Comparison of ENCODE assay signal across 11 cellular contexts in the genomic region with DNA sequence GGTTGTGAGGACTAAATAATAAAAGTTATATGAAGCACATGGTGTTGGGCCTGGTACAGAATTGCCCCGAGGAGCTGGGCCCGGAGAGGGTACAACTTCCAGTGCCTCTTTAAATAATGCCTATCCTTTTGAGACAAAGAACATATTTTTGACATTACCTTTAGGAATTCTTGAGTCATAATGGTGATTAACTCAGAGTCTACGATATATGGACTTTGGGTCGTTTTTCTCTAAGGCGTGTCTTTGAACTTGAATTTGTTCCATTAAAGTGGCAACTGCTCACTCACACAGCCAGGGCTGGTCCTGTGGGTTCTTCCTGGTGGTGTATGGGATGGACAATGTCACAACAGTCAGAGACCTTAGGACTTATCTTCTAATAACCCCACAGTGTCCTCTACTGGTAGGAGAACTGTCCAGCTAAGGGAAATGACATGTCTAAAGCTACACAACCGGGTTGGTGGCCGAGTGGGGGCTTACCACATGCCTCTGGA.
DNase-seq lines count a peak whose midpoint lies in the region; ATAC-seq, FAIRE-seq and TF ChIP-seq lines count a peak whose summit lies in the region.
"Had no signal": no experiment of that assay in that cellular context is flagged by ENCODE, and none has a peak within 500 bp of the region (broad histone marks: within the 10 kb centered on the region; RNA-seq: fewer than 3 reads in every experiment).

No MANE protein-coding gene starts in this region.

- peak; percentile 29 for TF ChIP-seq CTCF in bronchial epithelial cell (IDR thresholded peaks at IDR 0.05; ENCODE audit: insufficient read depth, low read length, severe bottlenecking)
- TF ChIP-seq CTCF in mucosa of descending colon (IDR thresholded peaks at IDR 0.05) = no peak

- no peaks in the 10 kb centered on the region for H3K4me1 Mint-ChIP-seq in activated CD4-positive, alpha-beta memory T cell treated with anti-CD3 and anti-CD28 coated beads for 36 hours (ENCODE audit: low read depth)
- no peaks in the 10 kb centered on the region for H3K4me1 Mint-ChIP-seq in activated T-helper 1 cell treated with anti-CD3 and anti-CD28 coated beads, Interleukin-12 subunit alpha, Interleukin-12 subunit beta, Interleukin-2, Interleukin-4 antibody, amounts not matched to agents 30 ng/mL and 10 ng/mL and 1 ng/mL, durations not matched to agents 14 hours and 24 hours and 36 hours (ENCODE audit: low read depth)
- H3K4me1 Mint-ChIP-seq: naive B cell had no signal

- H3K9me3 Mint-ChIP-seq in activated CD4-positive, alpha-beta memory T cell treated with anti-CD3 and anti-CD28 coated beads for 36 hours = no peaks in the 10 kb centered on the region
- no peaks in the 10 kb centered on the region for H3K9me3 Mint-ChIP-seq in activated T-helper 1 cell treated with anti-CD3 and anti-CD28 coated beads, Interleukin-12 subunit alpha, Interleukin-12 subunit beta, Interleukin-2, Interleukin-4 antibody, amounts not matched to agents 30 ng/mL and 10 ng/mL and 1 ng/mL, durations not matched to agents 14 hours and 24 hours and 36 hours
- H3K9me3 Mint-ChIP-seq: naive B cell had no signal

- H3K4me3 Mint-ChIP-seq in activated CD4-positive, alpha-beta memory T cell treated with anti-CD3 and anti-CD28 coated beads for 36 hours = no peak overlapping the region
- no peak overlapping the region for H3K4me3 Mint-ChIP-seq in activated T-helper 1 cell treated with anti-CD3 and anti-CD28 coated beads, Interleukin-12 subunit alpha, Interleukin-12 subunit beta, Interleukin-2, Interleukin-4 antibody, amounts not matched to agents 30 ng/mL and 10 ng/mL and 1 ng/mL, durations not matched to agents 14 hours and 24 hours and 36 hours
- H3K4me3 Mint-ChIP-seq: naive B cell had no signal

- H3K4me1 ChIP-seq in mucosa of descending colon (ENCODE audit: low read depth) = no peaks in the 10 kb centered on the region

- FAIRE-seq in bronchial epithelial cell (lab: Jason Lieb, UNC) = peak; percentile 62

- H3K4me3 ChIP-seq in bronchial epithelial cell (ENCODE audit: low read depth, low read length) (no peak overlapping the region), mucosa of descending colon (no peak overlapping the region)

- intact Hi-C loops in mucosa of descending colon (cut with DNase I, micrococcal nuclease) = no loop called here
- intact Hi-C loops in activated CD4-positive, alpha-beta memory T cell treated with anti-CD3 and anti-CD28 coated beads for 36 hours (cut with micrococcal nuclease) = no loop called here
- intact Hi-C loops in activated T-helper 1 cell treated with anti-CD3 and anti-CD28 coated beads, Interleukin-12 subunit alpha, Interleukin-12 subunit beta, Interleukin-2, Interleukin-4 antibody, amounts not matched to agents 30 ng/mL and 10 ng/mL and 1 ng/mL, durations not matched to agents 14 hours and 24 hours and 36 hours (cut with micrococcal nuclease) = no loop called here

- no peaks in the 10 kb centered on the region for H3K36me3 Mint-ChIP-seq in activated CD4-positive, alpha-beta memory T cell treated with anti-CD3 and anti-CD28 coated beads for 36 hours
- H3K36me3 Mint-ChIP-seq in activated T-helper 1 cell treated with anti-CD3 and anti-CD28 coated beads, Interleukin-12 subunit alpha, Interleukin-12 subunit beta, Interleukin-2, Interleukin-4 antibody, amounts not matched to agents 30 ng/mL and 10 ng/mL and 1 ng/mL, durations not matched to agents 14 hours and 24 hours and 36 hours (ENCODE audit: low read depth) = no peaks in the 10 kb centered on the region
- H3K36me3 Mint-ChIP-seq: naive B cell had no signal

- H3K27ac Mint-ChIP-seq in activated CD4-positive, alpha-beta memory T cell treated with anti-CD3 and anti-CD28 coated beads for 36 hours = no peak overlapping the region
- no peak overlapping the region for H3K27ac Mint-ChIP-seq in activated T-helper 1 cell treated with anti-CD3 and anti-CD28 coated beads, Interleukin-12 subunit alpha, Interleukin-12 subunit beta, Interleukin-2, Interleukin-4 antibody, amounts not matched to agents 30 ng/mL and 10 ng/mL and 1 ng/mL, durations not matched to agents 14 hours and 24 hours and 36 hours
- H3K27ac Mint-ChIP-seq: naive B cell had no signal

- CTCF ChIA-PET in activated CD4-positive, alpha-beta memory T cell treated with anti-CD3 and anti-CD28 coated beads for 36 hours (lab: Charles Lee) = interaction anchor here (1.1 to 1.3 kb wide), 2 partner anchors 18 to 24 kb away, joined by 3 read pairs; no protein-coding TSS in a partner anchor

- H3K27me3 ChIP-seq in bronchial epithelial cell (ENCODE audit: control insufficient read depth, insufficient read depth, low read length) = no peaks in the 10 kb centered on the region

- peaks cover 5% of the 10 kb centered on the region for H3K27me3 Mint-ChIP-seq in activated CD4-positive, alpha-beta memory T cell treated with anti-CD3 and anti-CD28 coated beads for 36 hours
- peaks cover 2% of the 10 kb centered on the region for H3K27me3 Mint-ChIP-seq in activated T-helper 1 cell treated with anti-CD3 and anti-CD28 coated beads, Interleukin-12 subunit alpha, Interleukin-12 subunit beta, Interleukin-2, Interleukin-4 antibody, amounts not matched to agents 30 ng/mL and 10 ng/mL and 1 ng/mL, durations not matched to agents 14 hours and 24 hours and 36 hours (ENCODE audit: insufficient read depth)

- H3K9me3 ChIP-seq in mucosa of descending colon = no peaks in the 10 kb centered on the region

- POLR2A ChIA-PET in activated CD4-positive, alpha-beta memory T cell treated with anti-CD3 and anti-CD28 coated beads for 36 hours (lab: Charles Lee) = no interaction called here

- ATAC-seq in mucosa of descending colon (peak; percentile 67), GM21447 (IDR thresholded peaks at IDR 0.05; ENCODE audit: unreplicated experiment) (no peak)

- H3K36me3 ChIP-seq in bronchial epithelial cell (ENCODE audit: control insufficient read depth, insufficient read depth, low read length) = no peaks in the 10 kb centered on the region
- no peaks in the 10 kb centered on the region for H3K36me3 ChIP-seq in mucosa of descending colon (ENCODE audit: low read depth)

- DNase-seq in EH (ENCODE audit: low read depth) (peak; percentile 85), MV-4-11 (lab: John Stamatoyannopoulos, UW) (peak; percentile 45), bronchial epithelial cell (ENCODE audit: low read depth) (peak; percentile 92), mucosa of descending colon (no peak), ecto neural progenitor cell (ENCODE audit: low spot score) (no peak)
- DNase-seq in activated CD4-positive, alpha-beta memory T cell treated with anti-CD3 and anti-CD28 coated beads for 36 hours = no peak
- no peak for DNase-seq in activated T-helper 1 cell treated with anti-CD3 and anti-CD28 coated beads, Interleukin-12 subunit alpha, Interleukin-12 subunit beta, Interleukin-2, Interleukin-4 antibody, amounts not matched to agents 30 ng/mL and 10 ng/mL and 1 ng/mL, durations not matched to agents 14 hours and 24 hours and 36 hours (ENCODE audit: low spot score)
- DNase-seq: activated naive CD4-positive, alpha-beta T cell treated with Interleukin-2 at 50 U/mL for 16 hours; naive B cell; NCI-H2171 had no signal

Comparison
In these comparisons a context has a peak if more than half of its experiments do, and no peak if none do; other contexts are left out.
1. DNase-seq: peak in EH (single experiment), MV-4-11 (single experiment) and bronchial epithelial cell (single experiment); none in mucosa of descending colon (0 of 3), activated CD4-positive, alpha-beta memory T cell treated with anti-CD3 and anti-CD28 coated beads for 36 hours (single experiment), ecto neural progenitor cell (single experiment) and activated T-helper 1 cell treated with anti-CD3 and anti-CD28 coated beads, Interleukin-12 subunit alpha, Interleukin-12 subunit beta, Interleukin-2, Interleukin-4 antibody, amounts not matched to agents 30 ng/mL and 10 ng/mL and 1 ng/mL, durations not matched to agents 14 hours and 24 hours and 36 hours (single experiment).